1 cellular context compared by ENCODE assay signal in genomic region chr2:206085742-206086445, GRCh38.
TF ChIP-seq lines count a peak whose summit lies in the region.

INO80D (minus strand) TSS chr2:206086174; CDS start chr2:206063016, 23,158 bp downstream.

TF ChIP-seq in HepG2, 621 proteins besides CTCF, POLR2A, EP300 and RAD21 (continued from another document and continues in another):
- TF ChIP-seq HOMEZ (CRISPR knock-in tag; IDR thresholded peaks at IDR 0.05; ENCODE audit: low read depth): peak; percentile 13; the same call in 1 of the 2 replicates
- TF ChIP-seq, protein P1, sequence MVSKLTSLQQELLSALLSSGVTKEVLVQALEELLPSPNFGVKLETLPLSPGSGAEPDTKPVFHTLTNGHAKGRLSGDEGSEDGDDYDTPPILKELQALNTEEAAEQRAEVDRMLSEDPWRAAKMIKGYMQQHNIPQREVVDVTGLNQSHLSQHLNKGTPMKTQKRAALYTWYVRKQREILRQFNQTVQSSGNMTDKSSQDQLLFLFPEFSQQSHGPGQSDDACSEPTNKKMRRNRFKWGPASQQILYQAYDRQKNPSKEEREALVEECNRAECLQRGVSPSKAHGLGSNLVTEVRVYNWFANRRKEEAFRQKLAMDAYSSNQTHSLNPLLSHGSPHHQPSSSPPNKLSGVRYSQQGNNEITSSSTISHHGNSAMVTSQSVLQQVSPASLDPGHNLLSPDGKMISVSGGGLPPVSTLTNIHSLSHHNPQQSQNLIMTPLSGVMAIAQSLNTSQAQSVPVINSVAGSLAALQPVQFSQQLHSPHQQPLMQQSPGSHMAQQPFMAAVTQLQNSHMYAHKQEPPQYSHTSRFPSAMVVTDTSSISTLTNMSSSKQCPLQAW (CRISPR knock-in tag; IDR thresholded peaks at IDR 0.05): peak; percentile 32
- peak; percentile 86 for TF ChIP-seq RBFOX2 (IDR thresholded peaks at IDR 0.05; ENCODE audit: low read depth, low read length)
- TF ChIP-seq ZNF737 (CRISPR knock-in tag; IDR thresholded peaks at IDR 0.05; ENCODE audit: borderline replicate concordance): no peak
- TF ChIP-seq ISL2 (CRISPR knock-in tag; IDR thresholded peaks at IDR 0.05): peak; percentile 32; the same call in 1 of the 2 replicates
- TF ChIP-seq, protein P2, sequence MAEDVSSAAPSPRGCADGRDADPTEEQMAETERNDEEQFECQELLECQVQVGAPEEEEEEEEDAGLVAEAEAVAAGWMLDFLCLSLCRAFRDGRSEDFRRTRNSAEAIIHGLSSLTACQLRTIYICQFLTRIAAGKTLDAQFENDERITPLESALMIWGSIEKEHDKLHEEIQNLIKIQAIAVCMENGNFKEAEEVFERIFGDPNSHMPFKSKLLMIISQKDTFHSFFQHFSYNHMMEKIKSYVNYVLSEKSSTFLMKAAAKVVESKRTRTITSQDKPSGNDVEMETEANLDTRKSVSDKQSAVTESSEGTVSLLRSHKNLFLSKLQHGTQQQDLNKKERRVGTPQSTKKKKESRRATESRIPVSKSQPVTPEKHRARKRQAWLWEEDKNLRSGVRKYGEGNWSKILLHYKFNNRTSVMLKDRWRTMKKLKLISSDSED (CRISPR knock-in tag; IDR thresholded peaks at IDR 0.05): no peak
- no peak for TF ChIP-seq SP2 (CRISPR knock-in tag; IDR thresholded peaks at IDR 0.05)
- no peak for TF ChIP-seq REL (CRISPR knock-in tag; conservative IDR thresholded peaks at IDR 0.05)
- TF ChIP-seq, protein P3, sequence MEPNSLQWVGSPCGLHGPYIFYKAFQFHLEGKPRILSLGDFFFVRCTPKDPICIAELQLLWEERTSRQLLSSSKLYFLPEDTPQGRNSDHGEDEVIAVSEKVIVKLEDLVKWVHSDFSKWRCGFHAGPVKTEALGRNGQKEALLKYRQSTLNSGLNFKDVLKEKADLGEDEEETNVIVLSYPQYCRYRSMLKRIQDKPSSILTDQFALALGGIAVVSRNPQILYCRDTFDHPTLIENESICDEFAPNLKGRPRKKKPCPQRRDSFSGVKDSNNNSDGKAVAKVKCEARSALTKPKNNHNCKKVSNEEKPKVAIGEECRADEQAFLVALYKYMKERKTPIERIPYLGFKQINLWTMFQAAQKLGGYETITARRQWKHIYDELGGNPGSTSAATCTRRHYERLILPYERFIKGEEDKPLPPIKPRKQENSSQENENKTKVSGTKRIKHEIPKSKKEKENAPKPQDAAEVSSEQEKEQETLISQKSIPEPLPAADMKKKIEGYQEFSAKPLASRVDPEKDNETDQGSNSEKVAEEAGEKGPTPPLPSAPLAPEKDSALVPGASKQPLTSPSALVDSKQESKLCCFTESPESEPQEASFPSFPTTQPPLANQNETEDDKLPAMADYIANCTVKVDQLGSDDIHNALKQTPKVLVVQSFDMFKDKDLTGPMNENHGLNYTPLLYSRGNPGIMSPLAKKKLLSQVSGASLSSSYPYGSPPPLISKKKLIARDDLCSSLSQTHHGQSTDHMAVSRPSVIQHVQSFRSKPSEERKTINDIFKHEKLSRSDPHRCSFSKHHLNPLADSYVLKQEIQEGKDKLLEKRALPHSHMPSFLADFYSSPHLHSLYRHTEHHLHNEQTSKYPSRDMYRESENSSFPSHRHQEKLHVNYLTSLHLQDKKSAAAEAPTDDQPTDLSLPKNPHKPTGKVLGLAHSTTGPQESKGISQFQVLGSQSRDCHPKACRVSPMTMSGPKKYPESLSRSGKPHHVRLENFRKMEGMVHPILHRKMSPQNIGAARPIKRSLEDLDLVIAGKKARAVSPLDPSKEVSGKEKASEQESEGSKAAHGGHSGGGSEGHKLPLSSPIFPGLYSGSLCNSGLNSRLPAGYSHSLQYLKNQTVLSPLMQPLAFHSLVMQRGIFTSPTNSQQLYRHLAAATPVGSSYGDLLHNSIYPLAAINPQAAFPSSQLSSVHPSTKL (CRISPR knock-in tag; IDR thresholded peaks at IDR 0.05): no peak; the same call in 1 of the 2 replicates
- TF ChIP-seq NCOA2 (CRISPR knock-in tag; IDR thresholded peaks at IDR 0.05): no peak
- TF ChIP-seq KLF11 (CRISPR knock-in tag; IDR thresholded peaks at IDR 0.05): no peak
- peak; percentile 90 for TF ChIP-seq XRCC5 (optimal IDR thresholded peaks at IDR 0.05; ENCODE audit: low read length)
- TF ChIP-seq, protein P4, sequence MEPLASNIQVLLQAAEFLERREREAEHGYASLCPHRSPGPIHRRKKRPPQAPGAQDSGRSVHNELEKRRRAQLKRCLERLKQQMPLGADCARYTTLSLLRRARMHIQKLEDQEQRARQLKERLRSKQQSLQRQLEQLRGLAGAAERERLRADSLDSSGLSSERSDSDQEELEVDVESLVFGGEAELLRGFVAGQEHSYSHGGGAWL (CRISPR knock-in tag; IDR thresholded peaks at IDR 0.05): peak; percentile 67
- TF ChIP-seq ZKSCAN8 (CRISPR knock-in tag; IDR thresholded peaks at IDR 0.05; ENCODE audit: borderline replicate concordance): 0 out of 2 replicates have a peak, but pooled peaks have one; percentile 42
- no peak for TF ChIP-seq JUN (CRISPR knock-in tag; IDR thresholded peaks at IDR 0.05)
- 0 out of 2 replicates have a peak, but pooled peaks have one; percentile 28 for TF ChIP-seq HIVEP1 (CRISPR knock-in tag; IDR thresholded peaks at IDR 0.05)
- peak; percentile 19; the same call in 1 of the 2 replicates for TF ChIP-seq ZBTB10 (CRISPR knock-in tag; IDR thresholded peaks at IDR 0.05; ENCODE audit: borderline replicate concordance)
- TF ChIP-seq RORA (CRISPR knock-in tag; IDR thresholded peaks at IDR 0.05): no peak
- TF ChIP-seq ZXDC (CRISPR knock-in tag; IDR thresholded peaks at IDR 0.05): 0 out of 2 replicates have a peak, but pooled peaks have one; percentile 64
- TF ChIP-seq PAWR (CRISPR knock-in tag; IDR thresholded peaks at IDR 0.05; ENCODE audit: borderline replicate concordance): no peak
- TF ChIP-seq EED (CRISPR knock-in tag; IDR thresholded peaks at IDR 0.05): peak; percentile 70; the same call in 1 of the 2 replicates
- no peak for TF ChIP-seq ZNF83 (CRISPR knock-in tag; IDR thresholded peaks at IDR 0.05; ENCODE audit: borderline replicate concordance)
- TF ChIP-seq SCMH1 (CRISPR knock-in tag; IDR thresholded peaks at IDR 0.05; ENCODE audit: borderline replicate concordance): no peak
- TF ChIP-seq ZNF777 (CRISPR knock-in tag; IDR thresholded peaks at IDR 0.05): peak; percentile 69; the same call in 1 of the 2 replicates
- TF ChIP-seq MAX (IDR thresholded peaks at IDR 0.05): no peak
- no peak for TF ChIP-seq ETS1 (CRISPR knock-in tag; IDR thresholded peaks at IDR 0.05)
- TF ChIP-seq ATF7 (IDR thresholded peaks at IDR 0.05): no peak
- no peak for TF ChIP-seq ATF7 (CRISPR knock-in tag; IDR thresholded peaks at IDR 0.05)
- TF ChIP-seq ZNF446 (CRISPR knock-in tag; IDR thresholded peaks at IDR 0.05): peak; percentile 97
- no peak for TF ChIP-seq NR1H2 (CRISPR knock-in tag; IDR thresholded peaks at IDR 0.05; ENCODE audit: borderline replicate concordance, low read depth)
- TF ChIP-seq JDP2 (CRISPR knock-in tag; IDR thresholded peaks at IDR 0.05; ENCODE audit: borderline replicate concordance): no peak
- TF ChIP-seq, protein P5, sequence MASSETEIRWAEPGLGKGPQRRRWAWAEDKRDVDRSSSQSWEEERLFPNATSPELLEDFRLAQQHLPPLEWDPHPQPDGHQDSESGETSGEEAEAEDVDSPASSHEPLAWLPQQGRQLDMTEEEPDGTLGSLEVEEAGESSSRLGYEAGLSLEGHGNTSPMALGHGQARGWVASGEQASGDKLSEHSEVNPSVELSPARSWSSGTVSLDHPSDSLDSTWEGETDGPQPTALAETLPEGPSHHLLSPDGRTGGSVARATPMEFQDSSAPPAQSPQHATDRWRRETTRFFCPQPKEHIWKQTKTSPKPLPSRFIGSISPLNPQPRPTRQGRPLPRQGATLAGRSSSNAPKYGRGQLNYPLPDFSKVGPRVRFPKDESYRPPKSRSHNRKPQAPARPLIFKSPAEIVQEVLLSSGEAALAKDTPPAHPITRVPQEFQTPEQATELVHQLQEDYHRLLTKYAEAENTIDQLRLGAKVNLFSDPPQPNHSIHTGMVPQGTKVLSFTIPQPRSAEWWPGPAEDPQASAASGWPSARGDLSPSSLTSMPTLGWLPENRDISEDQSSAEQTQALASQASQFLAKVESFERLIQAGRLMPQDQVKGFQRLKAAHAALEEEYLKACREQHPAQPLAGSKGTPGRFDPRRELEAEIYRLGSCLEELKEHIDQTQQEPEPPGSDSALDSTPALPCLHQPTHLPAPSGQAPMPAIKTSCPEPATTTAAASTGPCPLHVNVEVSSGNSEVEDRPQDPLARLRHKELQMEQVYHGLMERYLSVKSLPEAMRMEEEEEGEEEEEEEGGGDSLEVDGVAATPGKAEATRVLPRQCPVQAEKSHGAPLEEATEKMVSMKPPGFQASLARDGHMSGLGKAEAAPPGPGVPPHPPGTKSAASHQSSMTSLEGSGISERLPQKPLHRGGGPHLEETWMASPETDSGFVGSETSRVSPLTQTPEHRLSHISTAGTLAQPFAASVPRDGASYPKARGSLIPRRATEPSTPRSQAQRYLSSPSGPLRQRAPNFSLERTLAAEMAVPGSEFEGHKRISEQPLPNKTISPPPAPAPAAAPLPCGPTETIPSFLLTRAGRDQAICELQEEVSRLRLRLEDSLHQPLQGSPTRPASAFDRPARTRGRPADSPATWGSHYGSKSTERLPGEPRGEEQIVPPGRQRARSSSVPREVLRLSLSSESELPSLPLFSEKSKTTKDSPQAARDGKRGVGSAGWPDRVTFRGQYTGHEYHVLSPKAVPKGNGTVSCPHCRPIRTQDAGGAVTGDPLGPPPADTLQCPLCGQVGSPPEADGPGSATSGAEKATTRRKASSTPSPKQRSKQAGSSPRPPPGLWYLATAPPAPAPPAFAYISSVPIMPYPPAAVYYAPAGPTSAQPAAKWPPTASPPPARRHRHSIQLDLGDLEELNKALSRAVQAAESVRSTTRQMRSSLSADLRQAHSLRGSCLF (CRISPR knock-in tag; IDR thresholded peaks at IDR 0.05; ENCODE audit: borderline replicate concordance): no peak; the same call in 1 of the 2 replicates
- TF ChIP-seq, protein P6, sequence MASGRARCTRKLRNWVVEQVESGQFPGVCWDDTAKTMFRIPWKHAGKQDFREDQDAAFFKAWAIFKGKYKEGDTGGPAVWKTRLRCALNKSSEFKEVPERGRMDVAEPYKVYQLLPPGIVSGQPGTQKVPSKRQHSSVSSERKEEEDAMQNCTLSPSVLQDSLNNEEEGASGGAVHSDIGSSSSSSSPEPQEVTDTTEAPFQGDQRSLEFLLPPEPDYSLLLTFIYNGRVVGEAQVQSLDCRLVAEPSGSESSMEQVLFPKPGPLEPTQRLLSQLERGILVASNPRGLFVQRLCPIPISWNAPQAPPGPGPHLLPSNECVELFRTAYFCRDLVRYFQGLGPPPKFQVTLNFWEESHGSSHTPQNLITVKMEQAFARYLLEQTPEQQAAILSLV (CRISPR knock-in tag; IDR thresholded peaks at IDR 0.05; ENCODE audit: borderline replicate concordance): no peak
- no peak for TF ChIP-seq NCOR1 (IDR thresholded peaks at IDR 0.05; ENCODE audit: borderline replicate concordance, low read length)
- peak; percentile 72 for TF ChIP-seq TARDBP (CRISPR knock-in tag; IDR thresholded peaks at IDR 0.05)
- peak; percentile 58; the same call in 1 of the 2 replicates for TF ChIP-seq ZNF782 (CRISPR knock-in tag; IDR thresholded peaks at IDR 0.05; ENCODE audit: borderline replicate concordance)
